ENCODE assay signal across 8 cellular contexts in genomic region chr14:24052656-24053547, GRCh38. TPM values are rescaled to one million over a fixed set of nuclear protein-coding genes. Genes with fewer than 3 reads are reported as not detected.
A peak's percentile ranks its signal among the peaks of the same experiment; 100 is the strongest.
DNase-seq lines count a peak whose midpoint lies in the region; ATAC-seq, FAIRE-seq and TF ChIP-seq lines count a peak whose summit lies in the region.

No MANE protein-coding gene starts in this region.

- no TSS peak for BruUV-seq in GM12878 (replicated peaks; lab: Mats Ljungman, UMichigan)

- H3K27ac ChIP-seq in heart right ventricle (no peak overlapping the region), GM12878 (ENCODE audit: control insufficient read depth, insufficient read depth) (no peak overlapping the region), thymus (ENCODE audit: low read depth) (no peak overlapping the region)

- peak overlapping the region; percentile 26 to 74 (median 68) for H3K4me3 ChIP-seq in heart right ventricle
- peak overlapping the region; percentile 74 for H3K4me3 ChIP-seq in GM12878
- peak overlapping the region; percentile 58 for H3K4me3 ChIP-seq in thymus (ENCODE audit: low read length)

- FAIRE-seq in GM12878 (lab: Jason Lieb, UNC): no peak

- H3K4me2 ChIP-seq in GM12878 (ENCODE audit: control insufficient read depth, insufficient read depth): peak overlapping the region; percentile 99

- H3K36me3 Mint-ChIP-seq in neural crest cell (ENCODE audit: low read depth): no peaks in the 10 kb centered on the region

- H3K36me3 ChIP-seq in heart right ventricle (no peaks in the 10 kb centered on the region), GM12878 (ENCODE audit: control insufficient read depth in 2 of 2, insufficient read depth in 2 of 2, low read length in 1 of 2) (no peaks in the 10 kb centered on the region), thymus (ENCODE audit: control insufficient read depth, insufficient read depth) (no peaks in the 10 kb centered on the region)

- H3K9me3 ChIP-seq in heart right ventricle: no peaks in the 10 kb centered on the region
- H3K9me3 ChIP-seq in GM12878 (replicated peaks; ENCODE audit: control insufficient read depth, insufficient read depth, low read length): no peaks in the 10 kb centered on the region
- no peaks in the 10 kb centered on the region for H3K9me3 ChIP-seq in thymus (ENCODE audit: control insufficient read depth)

- intact Hi-C loops in heart right ventricle (cut with DNase I): no loop called here
- intact Hi-C loops in left cardiac atrium (cut with DNase I): no loop called here
- intact Hi-C loops in GM12878 (cut with micrococcal nuclease; ENCODE audit: unreplicated experiment): loop anchor here (2.0 kb wide), 1 partner anchor 38 kb away; no protein-coding TSS in a partner anchor

- no peak for TF ChIP-seq RAD21 in GM12878 (IDR thresholded peaks at IDR 0.05; ENCODE audit: insufficient read depth, low read depth, low read length)

- RAD21 ChIA-PET in GM12878 (lab: Charles Lee; ENCODE audit: unreplicated experiment): interaction anchor here (0.5 to 2.1 kb wide), 4 partner anchors 10 to 746 kb away, joined by 3 to 6 read pairs (median 4); partner anchors contain the start of gene BCL2L2

- H3K4me1 ChIP-seq in heart right ventricle (peaks cover 5 to 18% (median 13%) of the 10 kb centered on the region in 9 donors), GM12878 (ENCODE audit: control insufficient read depth, insufficient read depth, low read length) (peaks cover 23% of the 10 kb centered on the region), thymus (ENCODE audit: control insufficient read depth, insufficient read depth, low read length) (peaks cover 3% of the 10 kb centered on the region)

- POLR2A ChIA-PET in GM12878 (lab: Charles Lee): interaction anchor here (0.6 to 0.8 kb wide), 3 partner anchors 55 to 73 kb away, joined by 3 to 5 read pairs (median 3); no protein-coding TSS in a partner anchor

- no peaks in the 10 kb centered on the region for H3K9me3 Mint-ChIP-seq in neural crest cell

- no peaks in the 10 kb centered on the region for H3K79me2 ChIP-seq in GM12878 (ENCODE audit: control insufficient read depth, insufficient read depth, low read length)

- CTCF ChIA-PET in GM12878 (lab: Yijun Ruan, JAX): interaction anchor here (0.6 to 6.3 kb wide), 6 partner anchors 9 to 123 kb away, joined by 3 to 197 read pairs (median 5); partner anchors contain the start of gene PCK2

- peak in 2 of 8 donors; percentile 5 to 6 for ATAC-seq in heart right ventricle
- no peak for ATAC-seq in left cardiac atrium
- no peak for ATAC-seq in GM12878
- ATAC-seq in HG03025 (IDR thresholded peaks at IDR 0.05; ENCODE audit: low FRiP score, unreplicated experiment): no peak
- no peak for ATAC-seq in HG02588 (IDR thresholded peaks at IDR 0.05; ENCODE audit: unreplicated experiment)

- TF ChIP-seq EP300 in GM12878 (IDR thresholded peaks at IDR 0.05; ENCODE audit: borderline replicate concordance in 1 of 2, control insufficient read depth in 1 of 2, low read depth in 2 of 2, low read length in 2 of 2): no peak

- no peak overlapping the region for H2AFZ ChIP-seq in GM12878 (ENCODE audit: control insufficient read depth, low read depth, low read length)

- H3K27ac Mint-ChIP-seq in neural crest cell (ENCODE audit: unreplicated experiment): no peak overlapping the region

- peak overlapping the region; percentile 85 for H3K4me3 Mint-ChIP-seq in neural crest cell

- no peak overlapping the region for H3K9ac ChIP-seq in GM12878 (ENCODE audit: control insufficient read depth, insufficient read depth, low read length)

- H4K20me1 ChIP-seq in GM12878 (ENCODE audit: control insufficient read depth, insufficient read depth): no peaks in the 10 kb centered on the region

- H3K27me3 Mint-ChIP-seq in neural crest cell (ENCODE audit: low read depth): peaks cover 20% of the 10 kb centered on the region

- SMC1A ChIA-PET in GM12878 (lab: Charles Lee; ENCODE audit: uncharacterized antibody, unreplicated experiment): interaction anchor here (0.6 to 1.8 kb wide), 5 partner anchors 8 to 56 kb away, joined by 3 to 5 read pairs (median 4); no protein-coding TSS in a partner anchor

- TF ChIP-seq CTCF in heart right ventricle (IDR thresholded peaks at IDR 0.05): no peak
- TF ChIP-seq CTCF in GM12878 (IDR thresholded peaks at IDR 0.05 in 2 of 3, conservative IDR thresholded peaks at IDR 0.05 in 1 of 3; ENCODE audit: control insufficient read depth in 2 of 3, extremely low read depth in 1 of 3, insufficient read depth in 1 of 3, low read depth in 3 of 3, low read length in 3 of 3): no peak
- TF ChIP-seq CTCF in neural crest cell (conservative IDR thresholded peaks at IDR 0.05): no peak

- in situ Hi-C loops in GM12878 (cut with MboI): no loop called here

- H3K4me1 Mint-ChIP-seq in neural crest cell: peaks cover 14% of the 10 kb centered on the region

- no peak for DNase-seq in heart right ventricle
- no peak for DNase-seq in left cardiac atrium
- DNase-seq in GM12878 (ENCODE audit: low read depth, low spot score): no peak
- DNase-seq in neural crest cell (ENCODE audit: low read depth, low spot score): no peak
- no peak for DNase-seq in HPDE6-E6E7 (ENCODE audit: extremely low spot score)

- 57% methylated on average over 20 of the region's 20 CpGs for WGBS in heart right ventricle, 2 donors
- WGBS in GM12878 (ENCODE audit: insufficient coverage, insufficient replicate concordance, low lambda C conversion rate, missing lambda C conversion rate): 53% methylated on average over 20 of the region's 20 CpGs
- WGBS in thymus: 74% methylated on average over 20 of the region's 20 CpGs

- no peak for TF ChIP-seq POLR2A in GM12878 (IDR thresholded peaks at IDR 0.05; ENCODE audit: low read depth, low read length)

- H3K27me3 ChIP-seq in heart right ventricle (peaks cover 0 to 20% (median 0%) of the 10 kb centered on the region in 7 donors), GM12878 (replicated peaks in 1 of 2; ENCODE audit: control insufficient read depth in 2 of 2, insufficient read depth in 2 of 2, low read length in 1 of 2) (peaks cover 0 to 3% of the 10 kb centered on the region in 2 experiments; a peak in 1 of 4 replicates), thymus (ENCODE audit: control insufficient read depth, insufficient read depth) (peaks cover 3% of the 10 kb centered on the region)

RNA-seq across cellular contexts. Expression of gene CARMIL3, which starts 1.1 kb away (rescaled TPM):
- total RNA-seq in heart right ventricle (under 1 TPM in 7 of 10 donors, not detected in 3; 0.06 to 0.31 (median 0.08) TPM), left cardiac atrium (under 1 TPM; 0.08 to 0.62 TPM), GM12878 (2014; rRNA removed) (0.17 and 0.27 TPM in 2 replicates), GM12878 (2014; rRNA removed; fragmentation: Illumina TruSeq; extraction: Trizol) (0.09 and 0.14 TPM in 2 replicates), GM12878 (2021) (0.26 and 0.72 TPM in 2 replicates), neural crest cell (9.3 and 9.4 TPM in 2 replicates)
- polyA plus RNA-seq in heart right ventricle (under 1 TPM; 0.13 to 0.44 TPM), GM12878 (2011; rRNA removed) (0.22 and 0.26 TPM in 2 replicates), GM12878 (2014; fragmentation: Illumina TruSeq; extraction: Trizol) (0.08 and 0.13 TPM in 2 replicates), GM12878 (2014; fragmentation: Nextera tagmentation; extraction: Ambion mirVana) (not detected), GM12878 (2014; rRNA removed) (0.32 and 0.33 TPM in 2 replicates), GM12878 (2016; fragmentation: Nextera tagmentation; extraction: Ambion mirVana) (under 1 TPM in 1 of 2 experiments, not detected in 1; 0.25 TPM), thymus (0.89 TPM)
- 1.6 and 2.5 TPM in 2 replicates for total RNA-seq in GM12878 (2013; cell fraction: nucleolus; rRNA removed)
- polyA plus RNA-seq in GM12878 (2011; ENCODE audit: low read depth): not detected
- 0.21 and 0.27 TPM in 2 replicates for polyA plus RNA-seq in GM12878 (2011; cell fraction: cytosol; rRNA removed)
- 5.1 and 5.4 TPM in 2 replicates for polyA plus RNA-seq in GM12878 (2011; cell fraction: nucleus; rRNA removed)
- polyA plus RNA-seq in GM12878 (2012): 0.15 and 0.17 TPM in 2 replicates
- 0.15 and 1.2 TPM in 2 replicates for polyA minus RNA-seq in GM12878 (2011; rRNA and poly(A)+ RNA removed)
- not detected in 2 replicates for polyA minus RNA-seq in GM12878 (2011; cell fraction: cytosol; rRNA and poly(A)+ RNA removed)
- 0.60 and 0.96 TPM in 2 replicates for polyA minus RNA-seq in GM12878 (2011; cell fraction: nucleus; rRNA and poly(A)+ RNA removed)

RNA-seq across cellular contexts. Expression of gene CPNE6, which starts 18.5 kb away (rescaled TPM):
- total RNA-seq in heart right ventricle (under 1 TPM in 4 of 10 donors, not detected in 6; 0.12 to 0.64 (median 0.41) TPM), left cardiac atrium (not detected), GM12878 (2014; rRNA removed) (not detected in 2 replicates), GM12878 (2014; rRNA removed; fragmentation: Illumina TruSeq; extraction: Trizol) (not detected in 2 replicates), GM12878 (2021) (0.13 and 0.18 TPM in 2 replicates), neural crest cell (not detected in 2 replicates)
- polyA plus RNA-seq in heart right ventricle (not detected), GM12878 (2011; rRNA removed) (0.07 TPM in 1 of 2 replicates, not detected in the other), GM12878 (2014; fragmentation: Illumina TruSeq; extraction: Trizol) (0.43 TPM in 1 of 2 replicates, not detected in the other), GM12878 (2014; fragmentation: Nextera tagmentation; extraction: Ambion mirVana) (under 1 TPM in 1 of 2 experiments, not detected in 1; 0.06 TPM), GM12878 (2014; rRNA removed) (0.15 and 0.25 TPM in 2 replicates), GM12878 (2016; fragmentation: Nextera tagmentation; extraction: Ambion mirVana) (under 1 TPM; 0.32 to 0.42 TPM), thymus (0.34 TPM)
- total RNA-seq in GM12878 (2013; cell fraction: nucleolus; rRNA removed): not detected in 2 replicates
- 0.64 TPM for polyA plus RNA-seq in GM12878 (2011; ENCODE audit: low read depth)
- polyA plus RNA-seq in GM12878 (2011; cell fraction: cytosol; rRNA removed): 0.05 and 0.12 TPM in 2 replicates
- 0.13 and 0.25 TPM in 2 replicates for polyA plus RNA-seq in GM12878 (2011; cell fraction: nucleus; rRNA removed)
- polyA plus RNA-seq in GM12878 (2012): 0.21 and 0.24 TPM in 2 replicates
- 0.05 TPM in 1 of 2 replicates, not detected in the other for polyA minus RNA-seq in GM12878 (2011; rRNA and poly(A)+ RNA removed)
- polyA minus RNA-seq in GM12878 (2011; cell fraction: cytosol; rRNA and poly(A)+ RNA removed): not detected in 2 replicates
- not detected in 2 replicates for polyA minus RNA-seq in GM12878 (2011; cell fraction: nucleus; rRNA and poly(A)+ RNA removed)

RNA-seq across cellular contexts. Expression of gene PCK2, which starts 41.2 kb away (rescaled TPM):
- total RNA-seq in heart right ventricle (1 to 10 TPM in 9 of 10 donors, under 1 TPM in 1; 0.75 to 6.8 (median 2.6) TPM), left cardiac atrium (10 to 100 TPM; 11.5 to 13.0 TPM), GM12878 (2014; rRNA removed) (41.5 and 46.4 TPM in 2 replicates), GM12878 (2014; rRNA removed; fragmentation: Illumina TruSeq; extraction: Trizol) (27.8 and 31.2 TPM in 2 replicates), GM12878 (2021) (78.5 and 78.6 TPM in 2 replicates), neural crest cell (26.1 and 26.7 TPM in 2 replicates)
- polyA plus RNA-seq in heart right ventricle (1 to 10 TPM; 2.5 to 7.3 TPM), GM12878 (2011; rRNA removed) (23.0 and 42.3 TPM in 2 replicates), GM12878 (2014; fragmentation: Illumina TruSeq; extraction: Trizol) (19.6 and 42.9 TPM in 2 replicates), GM12878 (2014; fragmentation: Nextera tagmentation; extraction: Ambion mirVana) (10 to 100 TPM in 1 of 2 experiments, 1 to 10 TPM in 1; 6.6 to 12.3 TPM), GM12878 (2014; rRNA removed) (68.3 and 79.0 TPM in 2 replicates), GM12878 (2016; fragmentation: Nextera tagmentation; extraction: Ambion mirVana) (100 to 1,000 TPM; 100 to 110 TPM), thymus (11.6 TPM)
- 12.2 and 13.2 TPM in 2 replicates for total RNA-seq in GM12878 (2013; cell fraction: nucleolus; rRNA removed)
- polyA plus RNA-seq in GM12878 (2011; ENCODE audit: low read depth): 15.2 TPM
- 64.4 and 77.3 TPM in 2 replicates for polyA plus RNA-seq in GM12878 (2011; cell fraction: cytosol; rRNA removed)
- 79.4 and 82.2 TPM in 2 replicates for polyA plus RNA-seq in GM12878 (2011; cell fraction: nucleus; rRNA removed)
- polyA plus RNA-seq in GM12878 (2012): 34.0 and 41.8 TPM in 2 replicates
- polyA minus RNA-seq in GM12878 (2011; rRNA and poly(A)+ RNA removed): 32.9 and 57.6 TPM in 2 replicates
- polyA minus RNA-seq in GM12878 (2011; cell fraction: cytosol; rRNA and poly(A)+ RNA removed): 23.3 and 27.0 TPM in 2 replicates
- 18.9 and 24.2 TPM in 2 replicates for polyA minus RNA-seq in GM12878 (2011; cell fraction: nucleus; rRNA and poly(A)+ RNA removed)
